ENCODE assay signal across 8 cellular contexts in genomic region chr7:107147464-107148214, GRCh38. TPM values are rescaled to one million over a fixed set of nuclear protein-coding genes. Genes with fewer than 3 reads are reported as not detected.
DNase-seq lines count a peak whose midpoint lies in the region; ATAC-seq and TF ChIP-seq lines count a peak whose summit lies in the region.

No MANE protein-coding gene starts in this region.

- H3K4me2 ChIP-seq in fibroblast of lung (ENCODE audit: extremely low read depth, insufficient read depth, low read length) = peak overlapping the region; percentile 13

- no peaks in the 10 kb centered on the region for H3K36me3 Mint-ChIP-seq in activated T-cell treated with anti-CD3 and anti-CD28 coated beads, Interleukin-2, amount 50 U/mL, for 24 hours (ENCODE audit: low read depth)
- H3K36me3 Mint-ChIP-seq in T-helper 2 cell treated with Interferon-gamma antibody and Interleukin-4, amounts not matched to agents 5 μg/mL and 100 μg/mL, for 36 hours (ENCODE audit: low read depth) = no peaks in the 10 kb centered on the region

- no peak overlapping the region for H3K9ac ChIP-seq in fibroblast of lung (ENCODE audit: insufficient read depth, low read length)

- no peaks in the 10 kb centered on the region for H3K79me2 ChIP-seq in fibroblast of lung (ENCODE audit: control insufficient read depth, insufficient read depth, low read length)

- no peaks in the 10 kb centered on the region for H3K27me3 Mint-ChIP-seq in activated T-cell treated with anti-CD3 and anti-CD28 coated beads, Interleukin-2, amount 50 U/mL, for 24 hours
- H3K27me3 Mint-ChIP-seq in T-helper 2 cell treated with Interferon-gamma antibody and Interleukin-4, amounts not matched to agents 5 μg/mL and 100 μg/mL, for 36 hours (ENCODE audit: low read depth) = no peaks in the 10 kb centered on the region

- H3K27me3 ChIP-seq in fibroblast of lung (ENCODE audit: control insufficient read depth, insufficient read depth, low read length) (no peaks in the 10 kb centered on the region), neutrophil (no peaks in the 10 kb centered on the region)

- peak; percentile 19 for DNase-seq in activated T-cell treated with anti-CD3 and anti-CD28 coated beads for 4 hours
- DNase-seq in activated T-cell treated with anti-CD3 and anti-CD28 coated beads, Interleukin-2, amount 50 U/mL, for 24 hours = no peak
- DNase-seq in fibroblast of lung (ENCODE audit: low read depth in 2 of 2) = peak; percentile 35 to 57
- DNase-seq in T-helper 2 cell treated with Interferon-gamma antibody and Interleukin-4, amounts not matched to agents 5 μg/mL and 100 μg/mL, for 36 hours (ENCODE audit: low spot score) = no peak

- H3K27ac ChIP-seq in VCaP (peak overlapping the region; percentile 36), fibroblast of lung (ENCODE audit: insufficient read depth, low read length) (no peak overlapping the region), neutrophil (no peak overlapping the region)

- H3K27ac Mint-ChIP-seq in activated T-cell treated with anti-CD3 and anti-CD28 coated beads, Interleukin-2, amount 50 U/mL, for 24 hours = no peak overlapping the region
- no peak overlapping the region for H3K27ac Mint-ChIP-seq in T-helper 2 cell treated with Interferon-gamma antibody and Interleukin-4, amounts not matched to agents 5 μg/mL and 100 μg/mL, for 36 hours

- TF ChIP-seq CTCF in VCaP (conservative IDR thresholded peaks at IDR 0.05) = peak; percentile 86
- TF ChIP-seq CTCF in fibroblast of lung (conservative IDR thresholded peaks at IDR 0.05 in 1 of 2, IDR thresholded peaks at IDR 0.05 in 1 of 2; ENCODE audit: low read depth in 1 of 2, low read length in 2 of 2) = peak; percentile 75 to 77
- peak; percentile 36 for TF ChIP-seq CTCF in neutrophil (IDR thresholded peaks at IDR 0.05)

- peak; percentile 69 for ATAC-seq in HG03521 (IDR thresholded peaks at IDR 0.05; ENCODE audit: unreplicated experiment)
- no peak for ATAC-seq in GM18858 (IDR thresholded peaks at IDR 0.05; ENCODE audit: unreplicated experiment)

- H3K36me3 ChIP-seq in fibroblast of lung (ENCODE audit: control insufficient read depth, insufficient read depth, low read length) (no peaks in the 10 kb centered on the region), neutrophil (no peaks in the 10 kb centered on the region)

- no peaks in the 10 kb centered on the region for H3K9me3 ChIP-seq in fibroblast of lung (ENCODE audit: control insufficient read depth, insufficient read depth, low read depth, low read length)
- H3K9me3 ChIP-seq in neutrophil = no peaks in the 10 kb centered on the region

- H3K9me3 Mint-ChIP-seq in activated T-cell treated with anti-CD3 and anti-CD28 coated beads, Interleukin-2, amount 50 U/mL, for 24 hours = no peaks in the 10 kb centered on the region
- no peaks in the 10 kb centered on the region for H3K9me3 Mint-ChIP-seq in T-helper 2 cell treated with Interferon-gamma antibody and Interleukin-4, amounts not matched to agents 5 μg/mL and 100 μg/mL, for 36 hours

- H4K20me1 ChIP-seq in fibroblast of lung (ENCODE audit: control insufficient read depth, extremely low read depth, insufficient read depth, low read length) = no peaks in the 10 kb centered on the region

- H3K4me1 ChIP-seq in fibroblast of lung (ENCODE audit: control insufficient read depth, extremely low read depth, insufficient read depth, low read length) (peaks cover 4% of the 10 kb centered on the region), neutrophil (ENCODE audit: control insufficient read depth in 1 of 2, insufficient read depth in 1 of 2, low read depth in 1 of 2, low read length in 1 of 2) (no peaks in the 10 kb centered on the region)

- peak overlapping the region; percentile 23 for H2AFZ ChIP-seq in fibroblast of lung (ENCODE audit: low read length)

- H3K4me3 Mint-ChIP-seq in activated T-cell treated with anti-CD3 and anti-CD28 coated beads, Interleukin-2, amount 50 U/mL, for 24 hours = no peak overlapping the region
- H3K4me3 Mint-ChIP-seq in T-helper 2 cell treated with Interferon-gamma antibody and Interleukin-4, amounts not matched to agents 5 μg/mL and 100 μg/mL, for 36 hours = no peak overlapping the region

- H3K4me3 ChIP-seq in fibroblast of lung (replicated peaks in 1 of 4; ENCODE audit: control extremely low read depth in 1 of 4, insufficient read depth in 1 of 4, low read depth in 3 of 4, low read length in 4 of 4) (no peak overlapping the region), neutrophil (ENCODE audit: low read depth in 1 of 2, low read length in 1 of 2) (no peak overlapping the region)

- peaks cover 7% of the 10 kb centered on the region for H3K4me1 Mint-ChIP-seq in activated T-cell treated with anti-CD3 and anti-CD28 coated beads, Interleukin-2, amount 50 U/mL, for 24 hours (ENCODE audit: low read depth)
- peaks cover 2% of the 10 kb centered on the region for H3K4me1 Mint-ChIP-seq in T-helper 2 cell treated with Interferon-gamma antibody and Interleukin-4, amounts not matched to agents 5 μg/mL and 100 μg/mL, for 36 hours (ENCODE audit: low read depth)

RNA-seq across cellular contexts. Expression of gene HBP1, which starts 21.2 kb away (rescaled TPM):
- total RNA-seq in fibroblast of lung = 122 and 127 TPM in 2 replicates
- polyA plus RNA-seq in fibroblast of lung = 41.7 and 72.9 TPM in 2 replicates
- 26.6 and 36.1 TPM in 2 replicates for polyA plus RNA-seq in fibroblast of lung (2012)
- polyA minus RNA-seq in fibroblast of lung (ENCODE audit: low replicate concordance) = 19.0 and 28.8 TPM in 2 replicates

Comparison
In these comparisons a context has a peak if more than half of its experiments do, and no peak if none do; other contexts are left out.
1. DNase-seq: peak in activated T-cell treated with anti-CD3 and anti-CD28 coated beads for 4 hours (single experiment) and fibroblast of lung (2 of 2); none in activated T-cell treated with anti-CD3 and anti-CD28 coated beads, Interleukin-2, amount 50 U/mL, for 24 hours (single experiment) and T-helper 2 cell treated with Interferon-gamma antibody and Interleukin-4, amounts not matched to agents 5 μg/mL and 100 μg/mL, for 36 hours (single experiment).
2. CTCF ChIP-seq: peak in every context shown above with its lines; median percentile 86 in VCaP; 76 in fibroblast of lung; 36 in neutrophil.